Comparison of ENCODE assay signal across 5 cellular contexts in the genomic region with DNA sequence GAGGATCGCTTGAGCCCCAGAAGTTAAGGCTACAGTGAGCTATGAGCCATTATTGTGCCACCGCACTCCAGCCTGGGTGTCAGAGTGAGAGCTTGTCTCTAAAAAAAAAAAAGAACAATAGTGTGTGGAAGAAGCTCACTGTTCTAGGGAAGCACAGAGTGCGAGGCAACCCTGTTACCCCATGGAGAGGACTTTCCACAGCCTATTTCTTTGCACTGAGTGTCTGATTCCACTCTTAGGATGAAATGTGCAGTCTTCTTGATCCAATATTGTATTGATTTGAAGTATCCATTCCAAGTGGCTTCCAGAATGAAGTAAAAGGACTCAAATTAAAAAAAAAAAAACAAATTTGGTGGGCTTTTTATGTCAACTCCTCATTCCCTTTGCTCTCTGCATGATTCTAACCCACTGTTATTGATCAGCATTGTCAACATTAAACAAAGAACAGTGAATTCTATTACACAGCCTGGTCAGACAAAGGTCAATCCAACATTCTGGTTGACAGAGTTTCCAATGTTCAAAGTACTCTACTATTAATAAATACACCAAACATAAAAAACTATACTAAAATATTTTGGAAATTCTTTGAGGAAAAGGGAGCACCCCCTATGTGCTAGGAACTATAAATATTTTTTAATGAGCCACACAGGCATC.
"Had no signal": no experiment of that assay in that cellular context is flagged by ENCODE, and none has a peak within 500 bp of the region (broad histone marks: within the 10 kb centered on the region; RNA-seq: fewer than 3 reads in every experiment).

No MANE protein-coding gene starts in this region.

- DNase-seq: H9, HCEC 1CT, IMR-90 had no signal

- H3K27ac Mint-ChIP-seq: GM23338, H9 had no signal

- ATAC-seq: GM23338 had no signal

- H3K4me3 ChIP-seq: GM23338 had no signal

- H3K9me3 Mint-ChIP-seq: GM23338 had no signal

- H3K4me3 Mint-ChIP-seq: GM23338, H9 had no signal

- FAIRE-seq: H54 had no signal
